Comparison of ENCODE assay signal across 21 cellular contexts in the genomic region with DNA sequence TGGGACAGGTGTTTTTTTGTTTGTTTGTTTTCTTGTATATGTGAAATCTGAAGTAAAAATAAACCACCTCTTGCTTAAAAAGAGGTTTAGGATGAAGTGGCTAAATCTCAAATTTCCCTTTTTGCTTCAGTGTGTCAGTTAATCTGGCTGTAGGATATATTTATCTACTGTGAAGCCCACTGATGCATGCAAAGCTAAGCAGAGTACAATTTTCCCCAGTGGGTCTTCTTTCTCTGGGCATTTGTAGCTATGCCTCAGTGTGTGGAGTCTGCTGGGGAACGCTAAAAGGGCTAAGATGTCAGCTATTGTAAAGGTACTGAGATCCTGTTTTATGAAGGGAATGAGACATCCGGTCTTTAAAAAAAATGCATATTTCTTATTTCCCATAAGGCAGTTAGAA.
"Had no signal": no experiment of that assay in that cellular context is flagged by ENCODE, and none has a peak within 500 bp of the region (broad histone marks: within the 10 kb centered on the region; RNA-seq: fewer than 3 reads in every experiment).

No MANE protein-coding gene starts in this region.

- H3K9me3 Mint-ChIP-seq: activated T-cell treated with anti-CD3 and anti-CD28 coated beads, Interleukin-2, amount 50 U/mL, for 24 hours; activated T-helper 17 cell treated with anti-CD3 and anti-CD28 coated beads, Interleukin-2, amount 50 U/mL, for 72 hours; central memory CD8-positive, alpha-beta T cell had no signal

- ATAC-seq: activated T-helper 17 cell treated with anti-CD3 and anti-CD28 coated beads, Interleukin-2, amount 50 U/mL, for 72 hours; foreskin keratinocyte; left lung; naive thymus-derived CD4-positive, alpha-beta T cell had no signal

- H3K36me3 ChIP-seq: adrenal gland, left lung, sigmoid colon, transverse colon had no signal

- H3K4me3 ChIP-seq: adrenal gland, left lung, lung, sigmoid colon, smooth muscle cell, transverse colon had no signal

- H3K4me2 ChIP-seq: smooth muscle cell had no signal

- H3K27ac ChIP-seq: adrenal gland, foreskin keratinocyte, left lung, sigmoid colon, transverse colon had no signal

- H3K4me3 Mint-ChIP-seq: activated naive CD8-positive, alpha-beta T cell; activated T-cell treated with anti-CD3 and anti-CD28 coated beads, Interleukin-2, amount 50 U/mL, for 24 hours; activated T-helper 17 cell treated with anti-CD3 and anti-CD28 coated beads, Interleukin-2, amount 50 U/mL, for 72 hours; central memory CD8-positive, alpha-beta T cell; naive thymus-derived CD4-positive, alpha-beta T cell; neural crest cell had no signal

- DNase-seq: activated CD4-positive, alpha-beta T cell treated with anti-CD3 and anti-CD28 coated beads, Interleukin-2, amount 50 U/mL, for 4 hours; activated CD8-positive, alpha-beta memory T cell treated with anti-CD3 and anti-CD28 coated beads for 24 hours; activated CD8-positive, alpha-beta memory T cell treated with anti-CD3 and anti-CD28 coated beads, Interleukin-2, amount 50 U/mL, for 4 hours; activated T-cell treated with anti-CD3 and anti-CD28 coated beads, Interleukin-2, amount 50 U/mL, for 24 hours; adrenal gland; effector memory CD4-positive, alpha-beta T cell; foreskin keratinocyte; kidney; left lung; naive thymus-derived CD4-positive, alpha-beta T cell; retina; sigmoid colon; stimulated activated CD4-positive, alpha-beta T cell treated with anti-CD3 and anti-CD28 coated beads, Interleukin-15, amount 100 ng/mL, for 24 hours; stimulated activated naive B cell treated with anti-CD40 and anti-IgM and Interleukin-4, amounts not matched to agents 10 μg/mL and 1 μg/mL and 100 μg/mL, for 72 hours; transverse colon had no signal

- H3K27ac Mint-ChIP-seq: activated naive CD8-positive, alpha-beta T cell; activated T-cell treated with anti-CD3 and anti-CD28 coated beads, Interleukin-2, amount 50 U/mL, for 24 hours had no signal

- H3K4me1 Mint-ChIP-seq: neural crest cell had no signal

- H3K27me3 ChIP-seq: adrenal gland, foreskin keratinocyte, left lung, sigmoid colon, transverse colon had no signal

- H3K27me3 Mint-ChIP-seq: activated naive CD8-positive, alpha-beta T cell; activated T-cell treated with anti-CD3 and anti-CD28 coated beads, Interleukin-2, amount 50 U/mL, for 24 hours; activated T-helper 17 cell treated with anti-CD3 and anti-CD28 coated beads, Interleukin-2, amount 50 U/mL, for 72 hours; central memory CD8-positive, alpha-beta T cell; naive thymus-derived CD4-positive, alpha-beta T cell; stimulated activated naive B cell treated with anti-CD40 and anti-IgM and Interleukin-4, amounts not matched to agents 10 μg/mL and 1 μg/mL and 100 μg/mL, for 72 hours had no signal

- H3K4me1 ChIP-seq: foreskin keratinocyte had no signal

- H3K9me3 ChIP-seq: adrenal gland, left lung, sigmoid colon, transverse colon had no signal
